1 cellular context compared by ENCODE assay signal in genomic region chr9:123368023-123368422, GRCh38.
TF ChIP-seq lines count a peak whose summit lies in the region.

No MANE protein-coding gene starts in this region.

TF ChIP-seq in H1, 55 proteins besides CTCF, POLR2A, EP300 and RAD21:
- TF ChIP-seq CHD7 (IDR thresholded peaks at IDR 0.05; ENCODE audit: insufficient replicate concordance, low read length) (no peak), TEAD4 (IDR thresholded peaks at IDR 0.05; ENCODE audit: low read depth, low read length) (peak; percentile 84)
